20 cellular contexts compared by ENCODE assay signal in genomic region chr3:29274667-29275066, GRCh38. TPM values are rescaled to one million over a fixed set of nuclear protein-coding genes. Genes with fewer than 3 reads are reported as not detected.
DNase-seq lines count a peak whose midpoint lies in the region; ATAC-seq, FAIRE-seq and TF ChIP-seq lines count a peak whose summit lies in the region.
"Had no signal": no experiment of that assay in that cellular context is flagged by ENCODE, and none has a peak within 500 bp of the region (broad histone marks: within the 10 kb centered on the region; RNA-seq: fewer than 3 reads in every experiment).

No MANE protein-coding gene starts in this region.

- BruUV-seq in GM12878 (replicated peaks; lab: Mats Ljungman, UMichigan): no TSS peak

- SMC1A ChIA-PET in GM12878 (lab: Charles Lee; ENCODE audit: uncharacterized antibody, unreplicated experiment): interaction anchor here (1.2 kb wide), 1 partner anchor 44 kb away, joined by 3 read pairs; no protein-coding TSS in a partner anchor

- no peaks in the 10 kb centered on the region for H3K27me3 ChIP-seq in GM12878 (replicated peaks in 1 of 2; ENCODE audit: control insufficient read depth in 2 of 2, insufficient read depth in 2 of 2, low read length in 1 of 2)
- H3K27me3 ChIP-seq: BE2C had no signal

- no peaks in the 10 kb centered on the region; the same call in 2 of the 3 replicates for H3K9me3 ChIP-seq in GM12878 (replicated peaks; ENCODE audit: control insufficient read depth, insufficient read depth, low read length)
- H3K9me3 ChIP-seq: A549, BE2C had no signal

- H3K27ac ChIP-seq in GM12878 (ENCODE audit: control insufficient read depth, insufficient read depth): no peak overlapping the region
- H3K27ac ChIP-seq: A549, C4-2B had no signal

- TF ChIP-seq POLR2A in GM12878 (IDR thresholded peaks at IDR 0.05; ENCODE audit: low read depth, low read length): no peak

- WGBS in GM12878 (ENCODE audit: insufficient coverage, insufficient replicate concordance, low lambda C conversion rate, missing lambda C conversion rate): 53% methylated on average over 3 of the region's 3 CpGs

- ATAC-seq in stimulated activated naive CD8-positive, alpha-beta T cell treated with anti-CD3 and anti-CD28 coated beads, Interleukin-15, Interleukin-2, amounts not matched to agents 100 U/mL and 50 U/mL, for 24 hours: no peak
- ATAC-seq in GM12878 (no peak), GM18861 (IDR thresholded peaks at IDR 0.05; ENCODE audit: unreplicated experiment) (no peak)
- ATAC-seq: A549; CD8-positive, alpha-beta T cell; GM23338 had no signal

- H3K27ac Mint-ChIP-seq in stimulated activated naive CD8-positive, alpha-beta T cell treated with anti-CD3 and anti-CD28 coated beads, Interleukin-15, Interleukin-2, amounts not matched to agents 100 ng/mL and 50 ng/mL, for 24 hours: peak overlapping the region; percentile 70
- peak overlapping the region; percentile 79 for H3K27ac Mint-ChIP-seq in activated T-helper 1 cell treated with anti-CD3 and anti-CD28 coated beads, Interleukin-12 subunit alpha, Interleukin-12 subunit beta, Interleukin-2, Interleukin-4 antibody, amounts not matched to agents 30 ng/mL and 10 ng/mL and 1 ng/mL, durations not matched to agents 14 hours and 24 hours and 36 hours
- H3K27ac Mint-ChIP-seq: CD8-positive, alpha-beta T cell; GM23338 had no signal

- in situ Hi-C loops in GM12878 (cut with MboI): no loop called here

- H3K79me2 ChIP-seq in GM12878 (ENCODE audit: control insufficient read depth, insufficient read depth, low read length): no peaks in the 10 kb centered on the region

- no peak overlapping the region for H3K4me3 ChIP-seq in GM12878
- H3K4me3 ChIP-seq: A549, GM23338 had no signal

- H3K9ac ChIP-seq in GM12878 (ENCODE audit: control insufficient read depth, insufficient read depth, low read length): no peak overlapping the region

- H3K36me3 Mint-ChIP-seq in stimulated activated naive CD8-positive, alpha-beta T cell treated with anti-CD3 and anti-CD28 coated beads, Interleukin-15, Interleukin-2, amounts not matched to agents 100 ng/mL and 50 ng/mL, for 24 hours (ENCODE audit: low read depth): no peaks in the 10 kb centered on the region
- H3K36me3 Mint-ChIP-seq in activated T-helper 1 cell treated with anti-CD3 and anti-CD28 coated beads, Interleukin-12 subunit alpha, Interleukin-12 subunit beta, Interleukin-2, Interleukin-4 antibody, amounts not matched to agents 30 ng/mL and 10 ng/mL and 1 ng/mL, durations not matched to agents 14 hours and 24 hours and 36 hours (ENCODE audit: low read depth): no peaks in the 10 kb centered on the region
- H3K36me3 Mint-ChIP-seq: CD8-positive, alpha-beta T cell had no signal

- TF ChIP-seq CTCF in GM12878 (IDR thresholded peaks at IDR 0.05 in 2 of 3, conservative IDR thresholded peaks at IDR 0.05 in 1 of 3; ENCODE audit: control insufficient read depth in 2 of 3, extremely low read depth in 1 of 3, insufficient read depth in 1 of 3, low read depth in 3 of 3, low read length in 3 of 3): no peak

- no peak overlapping the region for H3K4me3 Mint-ChIP-seq in stimulated activated naive CD8-positive, alpha-beta T cell treated with anti-CD3 and anti-CD28 coated beads, Interleukin-15, Interleukin-2, amounts not matched to agents 100 ng/mL and 50 ng/mL, for 24 hours
- peak overlapping the region; percentile 2 for H3K4me3 Mint-ChIP-seq in activated T-helper 1 cell treated with anti-CD3 and anti-CD28 coated beads, Interleukin-12 subunit alpha, Interleukin-12 subunit beta, Interleukin-2, Interleukin-4 antibody, amounts not matched to agents 30 ng/mL and 10 ng/mL and 1 ng/mL, durations not matched to agents 14 hours and 24 hours and 36 hours
- H3K4me3 Mint-ChIP-seq: CD8-positive, alpha-beta T cell; GM23338 had no signal

- no peak for TF ChIP-seq EP300 in GM12878 (IDR thresholded peaks at IDR 0.05; ENCODE audit: borderline replicate concordance in 1 of 2, control insufficient read depth in 1 of 2, low read depth in 2 of 2, low read length in 2 of 2)

- CTCF ChIA-PET in GM12878 (lab: Yijun Ruan, JAX): no interaction called here

- H3K9me3 Mint-ChIP-seq in stimulated activated naive CD8-positive, alpha-beta T cell treated with anti-CD3 and anti-CD28 coated beads, Interleukin-15, Interleukin-2, amounts not matched to agents 100 ng/mL and 50 ng/mL, for 24 hours: no peaks in the 10 kb centered on the region
- no peaks in the 10 kb centered on the region for H3K9me3 Mint-ChIP-seq in activated T-helper 1 cell treated with anti-CD3 and anti-CD28 coated beads, Interleukin-12 subunit alpha, Interleukin-12 subunit beta, Interleukin-2, Interleukin-4 antibody, amounts not matched to agents 30 ng/mL and 10 ng/mL and 1 ng/mL, durations not matched to agents 14 hours and 24 hours and 36 hours
- H3K9me3 Mint-ChIP-seq: CD8-positive, alpha-beta T cell; GM23338 had no signal

- POLR2A ChIA-PET in GM12878 (lab: Charles Lee): no interaction called here

- H4K20me1 ChIP-seq in GM12878 (ENCODE audit: control insufficient read depth, insufficient read depth): no peaks in the 10 kb centered on the region

- no peak overlapping the region for H2AFZ ChIP-seq in GM12878 (ENCODE audit: control insufficient read depth, low read depth, low read length)

- no peak overlapping the region for H3K4me2 ChIP-seq in GM12878 (ENCODE audit: control insufficient read depth, insufficient read depth)
- H3K4me2 ChIP-seq: A549, GM23338 had no signal

- no peak for TF ChIP-seq RAD21 in GM12878 (IDR thresholded peaks at IDR 0.05; ENCODE audit: insufficient read depth, low read depth, low read length)

- RAD21 ChIA-PET in GM12878 (lab: Charles Lee; ENCODE audit: unreplicated experiment): no interaction called here

- no peak for DNase-seq in stimulated activated naive CD8-positive, alpha-beta T cell treated with anti-CD3 and anti-CD28 coated beads, Interleukin-15, Interleukin-2, amounts not matched to agents 100 U/mL and 50 U/mL, for 24 hours
- DNase-seq in activated T-helper 1 cell treated with anti-CD3 and anti-CD28 coated beads, Interleukin-12 subunit alpha, Interleukin-12 subunit beta, Interleukin-2, Interleukin-4 antibody, amounts not matched to agents 30 ng/mL and 10 ng/mL and 1 ng/mL, durations not matched to agents 14 hours and 24 hours and 36 hours (ENCODE audit: low spot score): no peak
- no peak for DNase-seq in GM12878 (ENCODE audit: low read depth, low spot score)
- no peak for DNase-seq in urothelium cell line (ENCODE audit: low spot score)
- DNase-seq: BE2C; CD8-positive, alpha-beta T cell; COR-L47; DMS153; DMS79 treated with DMSO at 0.1 percent for 48 hours; EL; H7 had no signal

- H3K4me1 ChIP-seq in GM12878 (ENCODE audit: control insufficient read depth, insufficient read depth, low read length): no peaks in the 10 kb centered on the region; the same call in 1 of the 2 replicates
- H3K4me1 ChIP-seq: A549, BE2C had no signal

- H3K27me3 Mint-ChIP-seq in stimulated activated naive CD8-positive, alpha-beta T cell treated with anti-CD3 and anti-CD28 coated beads, Interleukin-15, Interleukin-2, amounts not matched to agents 100 ng/mL and 50 ng/mL, for 24 hours: no peaks in the 10 kb centered on the region
- H3K27me3 Mint-ChIP-seq in activated T-helper 1 cell treated with anti-CD3 and anti-CD28 coated beads, Interleukin-12 subunit alpha, Interleukin-12 subunit beta, Interleukin-2, Interleukin-4 antibody, amounts not matched to agents 30 ng/mL and 10 ng/mL and 1 ng/mL, durations not matched to agents 14 hours and 24 hours and 36 hours (ENCODE audit: insufficient read depth): peaks cover 3% of the 10 kb centered on the region

- FAIRE-seq in GM12878 (lab: Jason Lieb, UNC): no peak
- FAIRE-seq in urothelium cell line (lab: Jason Lieb, UNC): no peak
- FAIRE-seq: A549, D721Med, G401.6, GM12892 had no signal

- H3K36me3 ChIP-seq in GM12878 (ENCODE audit: control insufficient read depth in 2 of 2, insufficient read depth in 2 of 2, low read length in 1 of 2): no peaks in the 10 kb centered on the region
- H3K36me3 ChIP-seq: BE2C had no signal

- H3K4me1 Mint-ChIP-seq in stimulated activated naive CD8-positive, alpha-beta T cell treated with anti-CD3 and anti-CD28 coated beads, Interleukin-15, Interleukin-2, amounts not matched to agents 100 ng/mL and 50 ng/mL, for 24 hours (ENCODE audit: low read depth): peaks cover 5% of the 10 kb centered on the region
- peaks cover 11% of the 10 kb centered on the region for H3K4me1 Mint-ChIP-seq in activated T-helper 1 cell treated with anti-CD3 and anti-CD28 coated beads, Interleukin-12 subunit alpha, Interleukin-12 subunit beta, Interleukin-2, Interleukin-4 antibody, amounts not matched to agents 30 ng/mL and 10 ng/mL and 1 ng/mL, durations not matched to agents 14 hours and 24 hours and 36 hours (ENCODE audit: low read depth)

- intact Hi-C loops in activated T-helper 1 cell treated with anti-CD3 and anti-CD28 coated beads, Interleukin-12 subunit alpha, Interleukin-12 subunit beta, Interleukin-2, Interleukin-4 antibody, amounts not matched to agents 30 ng/mL and 10 ng/mL and 1 ng/mL, durations not matched to agents 14 hours and 24 hours and 36 hours (cut with micrococcal nuclease): no loop called here
- intact Hi-C loops in GM12878 (cut with micrococcal nuclease; ENCODE audit: unreplicated experiment): no loop called here

RNA-seq across cellular contexts. Expression of gene RBMS3, which starts 6.2 kb away (rescaled TPM):
- 3.4 and 3.7 TPM in 2 replicates for total RNA-seq in activated T-helper 1 cell treated with anti-CD3 and anti-CD28 coated beads, Interleukin-12 subunit alpha, Interleukin-12 subunit beta, Interleukin-2, Interleukin-4 antibody, amounts not matched to agents 30 ng/mL and 10 ng/mL and 1 ng/mL, durations not matched to agents 14 hours and 24 hours and 36 hours
- total RNA-seq in GM12878 (2013; cell fraction: nucleolus; rRNA removed): 56.8 and 65.8 TPM in 2 replicates
- 3.8 and 4.8 TPM in 2 replicates for total RNA-seq in GM12878 (2014; rRNA removed)
- 3.1 and 4.2 TPM in 2 replicates for total RNA-seq in GM12878 (2014; rRNA removed; fragmentation: Illumina TruSeq; extraction: Trizol)
- total RNA-seq in GM12878 (2021): 3.4 and 4.4 TPM in 2 replicates
- polyA plus RNA-seq in GM12878 (2011; ENCODE audit: low read depth): 0.67 TPM
- 4.0 and 4.7 TPM in 2 replicates for polyA plus RNA-seq in GM12878 (2011; rRNA removed)
- 3.5 and 4.0 TPM in 2 replicates for polyA plus RNA-seq in GM12878 (2011; cell fraction: cytosol; rRNA removed)
- polyA plus RNA-seq in GM12878 (2011; cell fraction: nucleus; rRNA removed): 9.4 and 12.8 TPM in 2 replicates
- polyA plus RNA-seq in GM12878 (2012): 1.8 and 2.0 TPM in 2 replicates
- polyA plus RNA-seq in GM12878 (2014; fragmentation: Illumina TruSeq; extraction: Trizol): 1.3 and 1.7 TPM in 2 replicates
- 1 to 10 TPM; 1.3 to 4.3 TPM for polyA plus RNA-seq in GM12878 (2014; fragmentation: Nextera tagmentation; extraction: Ambion mirVana)
- 0.79 and 1.3 TPM in 2 replicates for polyA plus RNA-seq in GM12878 (2014; rRNA removed)
- 1 to 10 TPM; 1.3 to 3.0 TPM for polyA plus RNA-seq in GM12878 (2016; fragmentation: Nextera tagmentation; extraction: Ambion mirVana)
- polyA minus RNA-seq in GM12878 (2011; rRNA and poly(A)+ RNA removed): 31.4 and 38.2 TPM in 2 replicates
- 6.5 and 7.1 TPM in 2 replicates for polyA minus RNA-seq in GM12878 (2011; cell fraction: cytosol; rRNA and poly(A)+ RNA removed)
- 30.6 and 45.5 TPM in 2 replicates for polyA minus RNA-seq in GM12878 (2011; cell fraction: nucleus; rRNA and poly(A)+ RNA removed)
- total RNA-seq: HT-29 had no signal
